12 cellular contexts compared by ENCODE assay signal in the genomic region with DNA sequence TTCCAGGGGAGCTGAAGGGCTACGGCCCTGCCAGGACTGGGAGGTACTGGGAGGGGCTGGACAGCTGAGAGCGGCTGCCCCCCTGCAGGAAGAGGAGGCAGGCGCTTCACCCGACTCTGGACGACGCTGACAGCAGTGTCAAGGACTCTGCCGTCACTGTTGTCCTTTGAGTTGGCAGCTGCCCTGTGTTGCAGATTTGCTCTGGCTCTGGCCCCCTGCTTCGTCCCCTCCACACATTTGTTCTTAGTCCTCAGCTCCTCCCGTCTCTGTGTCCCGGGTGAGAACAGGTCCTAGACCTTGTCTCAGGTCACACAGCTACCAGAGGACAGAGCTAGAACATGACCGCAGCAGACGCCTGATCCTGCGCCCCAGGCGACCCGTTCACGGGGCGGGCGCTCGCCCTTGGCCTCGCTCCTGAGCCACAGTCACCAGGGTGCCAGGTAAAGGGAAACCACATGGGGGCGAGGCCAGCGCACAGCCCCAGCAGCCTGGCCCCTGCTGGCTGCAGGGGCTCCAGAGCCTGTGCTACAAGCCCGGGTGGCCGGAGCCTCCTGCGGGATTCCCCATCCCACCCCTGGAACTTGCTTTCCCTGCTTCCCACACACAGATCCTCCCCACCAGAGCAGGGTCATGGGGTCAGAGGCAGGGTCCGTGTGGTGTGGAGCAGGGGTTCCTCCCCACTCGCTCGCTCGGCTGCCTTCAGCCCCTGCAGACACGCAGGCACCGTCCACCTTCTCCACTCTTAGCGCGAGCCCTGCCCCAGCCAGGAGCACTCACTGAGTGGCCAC. TPM values are rescaled to one million over a fixed set of nuclear protein-coding genes. Genes with fewer than 3 reads are reported as not detected.
DNase-seq lines count a peak whose midpoint lies in the region; ATAC-seq, FAIRE-seq and TF ChIP-seq lines count a peak whose summit lies in the region.
"Had no signal": no experiment of that assay in that cellular context is flagged by ENCODE, and none has a peak within 500 bp of the region (broad histone marks: within the 10 kb centered on the region; RNA-seq: fewer than 3 reads in every experiment).

No MANE protein-coding gene starts in this region.

- no peak for FAIRE-seq in RCC 7860 (lab: Jason Lieb, UNC)

- peaks cover 10% of the 10 kb centered on the region for H4K20me1 ChIP-seq in osteoblast (ENCODE audit: insufficient read depth, low read length)

- DNase-seq in ELF-1 (ENCODE audit: low read depth, low spot score) (peak; percentile 68), NCI-H510A treated with DMSO at 0.1 percent for 48 hours (lab: John Stamatoyannopoulos, UW) (peak; percentile 98), heart left ventricle (peak; percentile 61 to 92 (median 74)), osteoblast (ENCODE audit: insufficient read length, low spot score, missing footprints) (peak; percentile 76), HUDEP-2 (lab: John Stamatoyannopoulos, UW; ENCODE audit: unreplicated experiment in 76 of 76) (no peak), RCC 7860 (ENCODE audit: low spot score) (no peak), superior temporal gyrus (ENCODE audit: extremely low spot score) (no peak)
- DNase-seq: cerebellar nuclear complex had no signal

- 47 to 61% (median 53%) methylated on average over 27 to 33 of the region's 33 CpGs for WGBS in heart left ventricle, 4 donors

- no peaks in the 10 kb centered on the region for H3K9me3 ChIP-seq in heart left ventricle
- no peaks in the 10 kb centered on the region for H3K9me3 ChIP-seq in osteoblast (ENCODE audit: low read depth, low read length)
- H3K9me3 ChIP-seq: ovary, tibial artery had no signal

- no peak overlapping the region for H3K4me2 ChIP-seq in osteoblast (ENCODE audit: insufficient read depth, low read length)
- H3K4me2 ChIP-seq: PC-9 had no signal

- H3K4me1 ChIP-seq in heart left ventricle (peaks cover 0 to 30% (median 11%) of the 10 kb centered on the region in 12 donors), osteoblast (ENCODE audit: insufficient read depth, low read length) (no peaks in the 10 kb centered on the region)
- H3K4me1 ChIP-seq: tibial artery had no signal

- H3K36me3 ChIP-seq in heart left ventricle (no peaks in the 10 kb centered on the region), osteoblast (ENCODE audit: insufficient read depth, low read length) (no peaks in the 10 kb centered on the region)
- H3K36me3 ChIP-seq: ovary, tibial artery had no signal

- H3K27ac ChIP-seq in heart left ventricle: peak overlapping the region; percentile 28 to 95 (median 84)
- no peak overlapping the region for H3K27ac ChIP-seq in osteoblast (ENCODE audit: low read depth, low read length)
- H3K27ac ChIP-seq: ovary, PC-9, tibial artery had no signal

- peak in 5 of 12 donors; percentile 9 to 34 (median 24) for TF ChIP-seq CTCF in heart left ventricle (IDR thresholded peaks at IDR 0.05)
- TF ChIP-seq CTCF in osteoblast (IDR thresholded peaks at IDR 0.05; ENCODE audit: extremely low read depth, low read depth, low read length): no peak

- H3K4me3 ChIP-seq in heart left ventricle: peak overlapping the region in 9 of 12 donors; percentile 5 to 44 (median 32)
- no peak overlapping the region for H3K4me3 ChIP-seq in osteoblast (ENCODE audit: insufficient read depth, low read length)
- H3K4me3 ChIP-seq: ovary, PC-9, tibial artery had no signal

- ATAC-seq in heart left ventricle: peak; percentile 82 to 86 (median 84)
- no peak for ATAC-seq in HG02885 (IDR thresholded peaks at IDR 0.05; ENCODE audit: poor library complexity, unreplicated experiment)

- H3K79me2 ChIP-seq in osteoblast (ENCODE audit: insufficient read depth, low read length): no peaks in the 10 kb centered on the region

- no peaks in the 10 kb centered on the region for H3K27me3 ChIP-seq in heart left ventricle
- H3K27me3 ChIP-seq in osteoblast (ENCODE audit: insufficient read depth, low read length): no peaks in the 10 kb centered on the region
- H3K27me3 ChIP-seq: ovary had no signal

- intact Hi-C loops in heart left ventricle (cut with DNase I): no loop called here

- no peak overlapping the region for H2AFZ ChIP-seq in osteoblast (ENCODE audit: low read length)
- H2AFZ ChIP-seq: PC-9 had no signal

- TF ChIP-seq POLR2A in heart left ventricle (IDR thresholded peaks at IDR 0.05): no peak

RNA-seq across cellular contexts. Expression of gene NPHP4, which starts 10.7 kb away (rescaled TPM):
- total RNA-seq in heart left ventricle (1 to 10 TPM; 2.5 to 6.3 (median 3.6) TPM), osteoblast (6.5 and 8.0 TPM in 2 replicates)
- 1 to 10 TPM; 2.1 to 3.1 TPM for polyA plus RNA-seq in heart left ventricle

RNA-seq across cellular contexts. Expression of gene KCNAB2, which starts 42.8 kb away (rescaled TPM):
- 10 to 100 TPM; 22.7 to 51.4 (median 30.3) TPM for total RNA-seq in heart left ventricle
- 10 to 100 TPM; 10.7 to 17.1 TPM for polyA plus RNA-seq in heart left ventricle
- total RNA-seq in osteoblast: 5.0 and 5.8 TPM in 2 replicates

Comparison
In these comparisons a context has a peak if more than half of its experiments do, and no peak if none do; other contexts are left out.
1. DNase-seq: peak in ELF-1 (single experiment), NCI-H510A treated with DMSO at 0.1 percent for 48 hours (single experiment), heart left ventricle (5 of 5) and osteoblast (single experiment); none in HUDEP-2 (0 of 76), RCC 7860 (single experiment) and superior temporal gyrus (single experiment).